In the genomic region with DNA sequence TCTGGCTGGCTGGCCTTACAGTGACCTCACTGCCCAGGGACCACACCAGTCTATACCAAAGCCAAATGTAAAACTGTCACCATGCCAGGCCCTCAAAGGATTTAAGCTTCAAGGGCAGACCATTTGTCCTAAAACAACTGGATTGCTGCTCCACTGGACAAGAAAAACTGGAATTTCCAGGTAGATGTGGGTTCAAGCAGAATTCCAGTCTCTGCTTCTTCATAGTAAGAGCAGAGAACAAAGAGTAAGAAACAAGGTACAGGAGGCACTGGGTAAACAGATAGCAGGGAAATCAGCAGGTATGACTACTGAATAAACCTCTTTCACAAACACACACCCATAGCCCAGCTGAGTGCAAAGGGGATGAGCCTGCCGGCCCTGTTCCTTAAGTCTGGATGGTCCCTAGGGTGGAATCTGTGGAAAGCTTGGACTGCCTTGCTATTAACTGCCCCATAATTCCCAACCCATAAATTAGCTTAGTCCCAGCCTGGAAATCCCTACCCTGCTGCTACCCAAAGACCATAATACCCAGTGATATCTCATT, we compare ENCODE assay signal across 9 cellular contexts. TPM values are rescaled to one million over a fixed set of nuclear protein-coding genes. Genes with fewer than 3 reads are reported as not detected.
DNase-seq lines count a peak whose midpoint lies in the region; ATAC-seq and TF ChIP-seq lines count a peak whose summit lies in the region.
"Had no signal": no experiment of that assay in that cellular context is flagged by ENCODE, and none has a peak within 500 bp of the region (broad histone marks: within the 10 kb centered on the region; RNA-seq: fewer than 3 reads in every experiment).

No MANE protein-coding gene starts in this region.

- H3K4me1 Mint-ChIP-seq in activated naive CD8-positive, alpha-beta T cell treated with anti-CD3 and anti-CD28 coated beads for 36 hours: peaks cover 85% of the 10 kb centered on the region

- WGBS in heart left ventricle, 4 donors: 20 to 47% (median 36%) methylated on average over 1 of the region's 1 CpG
- WGBS in mesodermal cell (ENCODE audit: insufficient coverage in 2 of 2), 2 experiments: no CpG with 5 or more reads among the region's 1 CpG

- no peaks in the 10 kb centered on the region for H3K9me3 Mint-ChIP-seq in activated naive CD8-positive, alpha-beta T cell treated with anti-CD3 and anti-CD28 coated beads for 36 hours

- H3K4me3 ChIP-seq in heart left ventricle: peak overlapping the region in 6 of 12 donors; percentile 4 to 22 (median 14)
- H3K4me3 ChIP-seq in mesodermal cell (ENCODE audit: extremely low read depth, insufficient read depth, low read length, poor library complexity, severe bottlenecking): no peak overlapping the region
- peak overlapping the region; percentile 20 to 91 for H3K4me3 ChIP-seq in vagina

- TF ChIP-seq CTCF in heart left ventricle (IDR thresholded peaks at IDR 0.05): no peak
- TF ChIP-seq CTCF in vagina (IDR thresholded peaks at IDR 0.05): no peak

- peak overlapping the region; percentile 92 for H3K27ac Mint-ChIP-seq in activated naive CD8-positive, alpha-beta T cell treated with anti-CD3 and anti-CD28 coated beads for 36 hours

- H3K27me3 Mint-ChIP-seq in activated naive CD8-positive, alpha-beta T cell treated with anti-CD3 and anti-CD28 coated beads for 36 hours: no peaks in the 10 kb centered on the region

- H3K4me1 ChIP-seq in heart left ventricle (peaks cover 41 to 92% (median 82%) of the 10 kb centered on the region in 12 donors), mesodermal cell (ENCODE audit: control insufficient read depth, insufficient read depth, low read length, poor library complexity, severe bottlenecking) (peaks cover 81% of the 10 kb centered on the region), vagina (peaks cover 86% of the 10 kb centered on the region)

- no peaks in the 10 kb centered on the region for H3K9me3 ChIP-seq in heart left ventricle
- H3K9me3 ChIP-seq in mesodermal cell (ENCODE audit: control insufficient read depth, low read length): no peaks in the 10 kb centered on the region
- H3K9me3 ChIP-seq in vagina: no peaks in the 10 kb centered on the region

- H3K27ac ChIP-seq in heart left ventricle: peak overlapping the region; percentile 96 to 100 (median 99)
- peak overlapping the region; percentile 96 for H3K27ac ChIP-seq in mesodermal cell (ENCODE audit: low read depth, low read length, severe bottlenecking)
- H3K27ac ChIP-seq in vagina: peak overlapping the region; percentile 98

- intact Hi-C loops in heart left ventricle (cut with DNase I): loop anchor here in 5 of 10 donors (2.0 to 10.0 kb wide), 3 partner anchors 19 to 57 kb away; no protein-coding TSS in a partner anchor
- intact Hi-C loops in cardiac septum (cut with DNase I): no loop called here
- intact Hi-C loops in vagina (cut with DNase I): no loop called here

- DNase-seq in heart left ventricle (peak in 1 of 5 donors; percentile 25), cardiac septum (ENCODE audit: low spot score) (no peak), vagina (ENCODE audit: extremely low spot score in 2 of 2) (no peak), cerebellar nuclear complex (lab: John Stamatoyannopoulos, UW) (no peak), NCI-H1105 (lab: John Stamatoyannopoulos, UW) (no peak)
- DNase-seq in activated naive CD8-positive, alpha-beta T cell treated with anti-CD3 and anti-CD28 coated beads for 36 hours: no peak
- DNase-seq: stimulated activated CD4-positive, alpha-beta T cell treated with anti-CD3 and anti-CD28 coated beads, Interleukin-12 subunit alpha, Interleukin-12 subunit beta, amount 100 ng/mL, for 4 hours had no signal

- H3K36me3 ChIP-seq in heart left ventricle (no peaks in the 10 kb centered on the region), mesodermal cell (ENCODE audit: control insufficient read depth, insufficient read depth, low read length) (no peaks in the 10 kb centered on the region), vagina (no peaks in the 10 kb centered on the region)

- ATAC-seq in heart left ventricle (no peak), HG03095 (IDR thresholded peaks at IDR 0.05; ENCODE audit: unreplicated experiment) (no peak)

- H3K27me3 ChIP-seq in heart left ventricle (no peaks in the 10 kb centered on the region), vagina (no peaks in the 10 kb centered on the region)

- no peak overlapping the region for H3K4me3 Mint-ChIP-seq in activated naive CD8-positive, alpha-beta T cell treated with anti-CD3 and anti-CD28 coated beads for 36 hours

- TF ChIP-seq POLR2A in heart left ventricle (IDR thresholded peaks at IDR 0.05): no peak
- no peak for TF ChIP-seq POLR2A in vagina (IDR thresholded peaks at IDR 0.05)

- peaks cover 14% of the 10 kb centered on the region for H3K36me3 Mint-ChIP-seq in activated naive CD8-positive, alpha-beta T cell treated with anti-CD3 and anti-CD28 coated beads for 36 hours

RNA-seq across cellular contexts. Expression of a gene that starts 5.5 kb away (rescaled TPM):
- 10 to 100 TPM; 27.4 to 73.3 (median 44.8) TPM for total RNA-seq in heart left ventricle
- 10 to 100 TPM; 10.6 to 37.2 TPM for polyA plus RNA-seq in heart left ventricle
- 35.7 TPM for total RNA-seq in cardiac septum
- total RNA-seq in activated naive CD8-positive, alpha-beta T cell treated with anti-CD3 and anti-CD28 coated beads for 36 hours: 10 to 100 TPM; 33.5 to 35.0 TPM
- 54.7 TPM for polyA plus RNA-seq in mesodermal cell (2013, experiment 1 of 2)
- 52.2 TPM for polyA plus RNA-seq in mesodermal cell (2013, experiment 2 of 2)
- total RNA-seq in vagina: 85.2 TPM
